In genomic region chr19:44781694-44782093, GRCh38 we compare ENCODE assay signal across 3 cellular contexts. TPM values are rescaled to one million over a fixed set of nuclear protein-coding genes. Genes with fewer than 3 reads are reported as not detected.
"Had no signal": no experiment of that assay in that cellular context is flagged by ENCODE, and none has a peak within 500 bp of the region (broad histone marks: within the 10 kb centered on the region; RNA-seq: fewer than 3 reads in every experiment).

No MANE protein-coding gene starts in this region.

RNA-seq across cellular contexts. Expression of gene CBLC, which starts 4.0 kb away (rescaled TPM):
- total RNA-seq: subcutaneous adipose tissue, temporal lobe, tibial nerve had no signal
